In the genomic region with DNA sequence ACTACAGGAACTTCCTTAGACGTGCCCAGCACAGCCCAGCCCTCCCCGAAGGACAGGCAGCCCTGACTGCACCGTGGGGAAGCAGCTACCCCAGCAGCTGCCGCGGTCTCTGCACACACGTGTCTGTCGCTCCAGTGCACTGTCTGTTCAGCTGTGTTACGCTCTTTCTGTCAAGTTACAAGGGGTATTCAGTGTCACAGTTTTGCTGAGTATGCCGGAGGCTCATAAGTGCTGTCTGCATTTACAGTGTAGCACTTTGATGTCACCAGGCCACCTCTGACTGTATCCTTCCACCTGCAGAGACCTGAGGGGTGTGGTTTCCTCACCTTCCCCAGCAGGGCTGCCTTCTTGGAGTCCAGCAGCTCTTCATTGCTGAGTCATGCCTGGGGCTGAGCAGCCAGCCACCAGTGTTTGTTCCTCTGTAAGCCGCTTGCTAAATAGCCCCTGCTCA, we compare ENCODE assay signal across 9 cellular contexts.
DNase-seq lines count a peak whose midpoint lies in the region; ATAC-seq and TF ChIP-seq lines count a peak whose summit lies in the region.
"Had no signal": no experiment of that assay in that cellular context is flagged by ENCODE, and none has a peak within 500 bp of the region (broad histone marks: within the 10 kb centered on the region; RNA-seq: fewer than 3 reads in every experiment).

No MANE protein-coding gene starts in this region.

- CTCF ChIA-PET in activated CD4-positive, alpha-beta T cell treated with anti-CD3 and anti-CD28 coated beads, Interleukin-2, amount 10 ng/mL, durations not matched to agents 7 days and 5 days (lab: Charles Lee), result no interaction called here

- peak overlapping the region; percentile 84 for H3K27ac ChIP-seq in mesodermal cell (ENCODE audit: low read depth, low read length, severe bottlenecking)

- 61 to 70% methylated on average over 5 to 9 of the region's 10 CpGs for WGBS in mesodermal cell (ENCODE audit: insufficient coverage in 2 of 2), 2 experiments

- peaks cover 73% of the 10 kb centered on the region for H3K36me3 ChIP-seq in mesodermal cell (ENCODE audit: control insufficient read depth, insufficient read depth, low read length)

- H3K9me3 ChIP-seq in mesodermal cell (ENCODE audit: control insufficient read depth, low read length), result no peaks in the 10 kb centered on the region
- H3K9me3 ChIP-seq: upper lobe of left lung had no signal

- H3K4me3 ChIP-seq in mesodermal cell (ENCODE audit: extremely low read depth, insufficient read depth, low read length, poor library complexity, severe bottlenecking), result no peak overlapping the region
- H3K4me3 ChIP-seq: upper lobe of left lung had no signal

- peaks cover 20% of the 10 kb centered on the region for H3K4me1 Mint-ChIP-seq in activated CD4-positive, alpha-beta T cell treated with anti-CD3 and anti-CD28 coated beads, Interleukin-2, amount 10 ng/mL, durations not matched to agents 7 days and 5 days

- peak overlapping the region; percentile 64 for H3K27ac Mint-ChIP-seq in activated CD4-positive, alpha-beta T cell treated with anti-CD3 and anti-CD28 coated beads, Interleukin-2, amount 10 ng/mL, durations not matched to agents 7 days and 5 days

- POLR2A ChIA-PET in activated CD4-positive, alpha-beta T cell treated with anti-CD3 and anti-CD28 coated beads, Interleukin-2, amount 10 ng/mL, durations not matched to agents 7 days and 5 days (lab: Charles Lee), result no interaction called here

- H3K27me3 Mint-ChIP-seq in activated CD4-positive, alpha-beta T cell treated with anti-CD3 and anti-CD28 coated beads, Interleukin-2, amount 10 ng/mL, durations not matched to agents 7 days and 5 days, result no peaks in the 10 kb centered on the region

- H3K9me3 Mint-ChIP-seq in activated CD4-positive, alpha-beta T cell treated with anti-CD3 and anti-CD28 coated beads, Interleukin-2, amount 10 ng/mL, durations not matched to agents 7 days and 5 days, result no peaks in the 10 kb centered on the region

- peak; percentile 54 for ATAC-seq in GM19468 (IDR thresholded peaks at IDR 0.05; ENCODE audit: extremely low read depth, unreplicated experiment)
- ATAC-seq in HG03571 (IDR thresholded peaks at IDR 0.05; ENCODE audit: unreplicated experiment), result peak; percentile 74
- ATAC-seq in GM19351 (IDR thresholded peaks at IDR 0.05; ENCODE audit: unreplicated experiment), result no peak
- no peak for ATAC-seq in GM18870 (IDR thresholded peaks at IDR 0.05; ENCODE audit: unreplicated experiment)

- TF ChIP-seq CTCF in GM10266 (IDR thresholded peaks at IDR 0.05; ENCODE audit: control insufficient read depth, insufficient read depth, low read depth, missing control alignments), result no peak

- peaks cover 28% of the 10 kb centered on the region for H3K36me3 Mint-ChIP-seq in activated CD4-positive, alpha-beta T cell treated with anti-CD3 and anti-CD28 coated beads, Interleukin-2, amount 10 ng/mL, durations not matched to agents 7 days and 5 days (ENCODE audit: low read depth)

- H3K4me3 Mint-ChIP-seq in activated CD4-positive, alpha-beta T cell treated with anti-CD3 and anti-CD28 coated beads, Interleukin-2, amount 10 ng/mL, durations not matched to agents 7 days and 5 days, result no peak overlapping the region

- H3K4me1 ChIP-seq in mesodermal cell (ENCODE audit: control insufficient read depth, insufficient read depth, low read length, poor library complexity, severe bottlenecking), result peaks cover 23% of the 10 kb centered on the region

- DNase-seq in GM10266 (ENCODE audit: extremely low spot score) (peak; percentile 62), SIG-M5 treated with dmso at 0.1 percent for 504 hours (lab: John Stamatoyannopoulos, UW; ENCODE audit: unreplicated experiment) (no peak)
- no peak for DNase-seq in activated CD4-positive, alpha-beta T cell treated with anti-CD3 and anti-CD28 coated beads, Interleukin-2, amount 10 ng/mL, durations not matched to agents 7 days and 5 days
- DNase-seq: upper lobe of left lung had no signal

Comparison
In these comparisons a context has a peak if more than half of its experiments do, and no peak if none do; other contexts are left out.
1. ATAC-seq: peak in GM19468 (single experiment) and HG03571 (single experiment); none in GM19351 (single experiment) and GM18870 (single experiment).